Comparison of ENCODE assay signal across 1 cellular context in genomic region chr13:98513837-98514236, GRCh38.
TF ChIP-seq lines count a peak whose summit lies in the region.

No MANE protein-coding gene starts in this region.

TF ChIP-seq in GM12878, 131 proteins besides CTCF, POLR2A, EP300 and RAD21 (continued from another document):
- TF ChIP-seq, protein P1, sequence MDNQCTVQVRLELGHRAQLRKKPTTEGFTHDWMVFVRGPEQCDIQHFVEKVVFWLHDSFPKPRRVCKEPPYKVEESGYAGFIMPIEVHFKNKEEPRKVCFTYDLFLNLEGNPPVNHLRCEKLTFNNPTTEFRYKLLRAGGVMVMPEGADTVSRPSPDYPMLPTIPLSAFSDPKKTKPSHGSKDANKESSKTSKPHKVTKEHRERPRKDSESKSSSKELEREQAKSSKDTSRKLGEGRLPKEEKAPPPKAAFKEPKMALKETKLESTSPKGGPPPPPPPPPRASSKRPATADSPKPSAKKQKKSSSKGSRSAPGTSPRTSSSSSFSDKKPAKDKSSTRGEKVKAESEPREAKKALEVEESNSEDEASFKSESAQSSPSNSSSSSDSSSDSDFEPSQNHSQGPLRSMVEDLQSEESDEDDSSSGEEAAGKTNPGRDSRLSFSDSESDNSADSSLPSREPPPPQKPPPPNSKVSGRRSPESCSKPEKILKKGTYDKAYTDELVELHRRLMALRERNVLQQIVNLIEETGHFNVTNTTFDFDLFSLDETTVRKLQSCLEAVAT (IDR thresholded peaks at IDR 0.05): no peak
- TF ChIP-seq, protein P2, sequence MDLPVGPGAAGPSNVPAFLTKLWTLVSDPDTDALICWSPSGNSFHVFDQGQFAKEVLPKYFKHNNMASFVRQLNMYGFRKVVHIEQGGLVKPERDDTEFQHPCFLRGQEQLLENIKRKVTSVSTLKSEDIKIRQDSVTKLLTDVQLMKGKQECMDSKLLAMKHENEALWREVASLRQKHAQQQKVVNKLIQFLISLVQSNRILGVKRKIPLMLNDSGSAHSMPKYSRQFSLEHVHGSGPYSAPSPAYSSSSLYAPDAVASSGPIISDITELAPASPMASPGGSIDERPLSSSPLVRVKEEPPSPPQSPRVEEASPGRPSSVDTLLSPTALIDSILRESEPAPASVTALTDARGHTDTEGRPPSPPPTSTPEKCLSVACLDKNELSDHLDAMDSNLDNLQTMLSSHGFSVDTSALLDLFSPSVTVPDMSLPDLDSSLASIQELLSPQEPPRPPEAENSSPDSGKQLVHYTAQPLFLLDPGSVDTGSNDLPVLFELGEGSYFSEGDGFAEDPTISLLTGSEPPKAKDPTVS (IDR thresholded peaks at IDR 0.05; ENCODE audit: low read depth, low read length): no peak
- TF ChIP-seq KAT2A (conservative IDR thresholded peaks at IDR 0.05; ENCODE audit: control insufficient read depth, low read depth, low read length) (no peak), KLF5 (IDR thresholded peaks at IDR 0.05; ENCODE audit: partially characterized antibody) (no peak)
- TF ChIP-seq, protein P3, sequence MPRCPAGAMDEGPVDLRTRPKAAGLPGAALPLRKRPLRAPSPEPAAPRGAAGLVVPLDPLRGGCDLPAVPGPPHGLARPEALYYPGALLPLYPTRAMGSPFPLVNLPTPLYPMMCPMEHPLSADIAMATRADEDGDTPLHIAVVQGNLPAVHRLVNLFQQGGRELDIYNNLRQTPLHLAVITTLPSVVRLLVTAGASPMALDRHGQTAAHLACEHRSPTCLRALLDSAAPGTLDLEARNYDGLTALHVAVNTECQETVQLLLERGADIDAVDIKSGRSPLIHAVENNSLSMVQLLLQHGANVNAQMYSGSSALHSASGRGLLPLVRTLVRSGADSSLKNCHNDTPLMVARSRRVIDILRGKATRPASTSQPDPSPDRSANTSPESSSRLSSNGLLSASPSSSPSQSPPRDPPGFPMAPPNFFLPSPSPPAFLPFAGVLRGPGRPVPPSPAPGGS (IDR thresholded peaks at IDR 0.05; ENCODE audit: borderline replicate concordance, insufficient read depth, low read depth, low read length, poor library complexity, severe bottlenecking): no peak
